Comparison of ENCODE assay signal across 9 cellular contexts in genomic region chr9:114389612-114390368, GRCh38. TPM values are rescaled to one million over a fixed set of nuclear protein-coding genes. Genes with fewer than 3 reads are reported as not detected.
DNase-seq lines count a peak whose midpoint lies in the region; ATAC-seq and TF ChIP-seq lines count a peak whose summit lies in the region.
"Had no signal": no experiment of that assay in that cellular context is flagged by ENCODE, and none has a peak within 500 bp of the region (broad histone marks: within the 10 kb centered on the region; RNA-seq: fewer than 3 reads in every experiment).

No MANE protein-coding gene starts in this region.

- H3K4me1 Mint-ChIP-seq in activated T-cell treated with anti-CD3 and anti-CD28 coated beads, Interleukin-2, amount 50 U/mL, for 24 hours (ENCODE audit: low read depth): peaks cover 74% of the 10 kb centered on the region

- no peaks in the 10 kb centered on the region for H3K9me3 Mint-ChIP-seq in activated T-cell treated with anti-CD3 and anti-CD28 coated beads, Interleukin-2, amount 50 U/mL, for 24 hours

- DNase-seq in activated T-cell treated with anti-CD3 and anti-CD28 coated beads, Interleukin-2, amount 50 U/mL, for 24 hours: no peak
- DNase-seq in activated T-cell treated with anti-CD3 and anti-CD28 coated beads, Interleukin-2, amount 50 U/mL, for 1 hour: no peak
- no peak for DNase-seq in epithelial cell of proximal tubule (ENCODE audit: low read depth)
- no peak for DNase-seq in occipital lobe (lab: John Stamatoyannopoulos, UW)
- no peak for DNase-seq in stimulated activated CD4-positive, alpha-beta T cell treated with anti-CD3 and anti-CD28 coated beads, Interleukin-4, amount 100 ng/mL, for 1 hour
- DNase-seq: SIG-M5 had no signal

- peak overlapping the region; percentile 98 for H3K4me3 Mint-ChIP-seq in activated T-cell treated with anti-CD3 and anti-CD28 coated beads, Interleukin-2, amount 50 U/mL, for 24 hours

- H3K27me3 ChIP-seq in OCI-LY3 (ENCODE audit: low read depth, low read length): no peaks in the 10 kb centered on the region
- no peaks in the 10 kb centered on the region for H3K27me3 ChIP-seq in subcutaneous abdominal adipose tissue (ENCODE audit: control insufficient read depth in 5 of 5, insufficient read depth in 4 of 5, low read length in 5 of 5)

- H2AFZ ChIP-seq in OCI-LY3 (ENCODE audit: low read depth, low read length): no peak overlapping the region

- no peaks in the 10 kb centered on the region for H3K27me3 Mint-ChIP-seq in activated T-cell treated with anti-CD3 and anti-CD28 coated beads, Interleukin-2, amount 50 U/mL, for 24 hours

- peak overlapping the region; percentile 97 for H3K27ac Mint-ChIP-seq in activated T-cell treated with anti-CD3 and anti-CD28 coated beads, Interleukin-2, amount 50 U/mL, for 24 hours

- H3K9ac ChIP-seq in OCI-LY3 (ENCODE audit: low read length): peak overlapping the region; percentile 98
- peak overlapping the region; percentile 8 to 86 (median 68) for H3K9ac ChIP-seq in subcutaneous abdominal adipose tissue (ENCODE audit: low read length in 5 of 5)

- TF ChIP-seq CTCF in OCI-LY3 (IDR thresholded peaks at IDR 0.05; ENCODE audit: low read depth, low read length) (peak; percentile 57), epithelial cell of proximal tubule (conservative IDR thresholded peaks at IDR 0.05; ENCODE audit: low read depth, low read length) (peak; percentile 25)

- H3K4me2 ChIP-seq in OCI-LY3 (ENCODE audit: low read length): peak overlapping the region; percentile 99

- H3K36me3 ChIP-seq in OCI-LY3 (replicated peaks; ENCODE audit: low read depth, low read length) (peaks cover 38% of the 10 kb centered on the region), subcutaneous abdominal adipose tissue (ENCODE audit: control insufficient read depth in 5 of 5, insufficient read depth in 5 of 5, low read length in 5 of 5) (no peaks in the 10 kb centered on the region)

- H3K9me3 ChIP-seq in OCI-LY3 (ENCODE audit: insufficient read depth, low read length) (no peaks in the 10 kb centered on the region), subcutaneous abdominal adipose tissue (ENCODE audit: control insufficient read depth in 5 of 5, low read length in 5 of 5) (no peaks in the 10 kb centered on the region)

- peaks cover 89% of the 10 kb centered on the region for H3K79me2 ChIP-seq in OCI-LY3 (ENCODE audit: low read length)

- H3K27ac ChIP-seq in OCI-LY3 (ENCODE audit: low read length): peak overlapping the region; percentile 99
- H3K27ac ChIP-seq in subcutaneous abdominal adipose tissue (ENCODE audit: low read depth, low read length): peak overlapping the region; percentile 96

- H3K36me3 Mint-ChIP-seq in activated T-cell treated with anti-CD3 and anti-CD28 coated beads, Interleukin-2, amount 50 U/mL, for 24 hours (ENCODE audit: low read depth): peaks cover 85% of the 10 kb centered on the region

- no peak for ATAC-seq in GM21723 (IDR thresholded peaks at IDR 0.05; ENCODE audit: unreplicated experiment)

- H4K20me1 ChIP-seq in OCI-LY3 (ENCODE audit: insufficient read depth, low read length): 0 out of 2 replicates have a peak, but pooled peaks cover 7% of the 10 kb centered on the region

- H3K4me1 ChIP-seq in OCI-LY3 (ENCODE audit: low read length): peaks cover 83% of the 10 kb centered on the region
- H3K4me1 ChIP-seq in subcutaneous abdominal adipose tissue (ENCODE audit: control insufficient read depth in 5 of 5, insufficient read depth in 5 of 5, low read length in 5 of 5): peaks cover 36 to 93% (median 86%) of the 10 kb centered on the region in 5 donors

- H3K4me3 ChIP-seq in OCI-LY3 (ENCODE audit: low read length) (peak overlapping the region; percentile 89), epithelial cell of proximal tubule (ENCODE audit: low read depth, low read length) (no peak overlapping the region), subcutaneous abdominal adipose tissue (ENCODE audit: low read depth in 1 of 5, low read length in 5 of 5) (peak overlapping the region in 2 of 5 donors; percentile 2 to 11)

RNA-seq across cellular contexts. Expression of gene AKNA, which starts 2.0 kb away (rescaled TPM):
- total RNA-seq in epithelial cell of proximal tubule (14.6 and 20.4 TPM in 2 replicates), occipital lobe (3.3 TPM)
